Comparison of ENCODE assay signal across 8 cellular contexts in the genomic region with DNA sequence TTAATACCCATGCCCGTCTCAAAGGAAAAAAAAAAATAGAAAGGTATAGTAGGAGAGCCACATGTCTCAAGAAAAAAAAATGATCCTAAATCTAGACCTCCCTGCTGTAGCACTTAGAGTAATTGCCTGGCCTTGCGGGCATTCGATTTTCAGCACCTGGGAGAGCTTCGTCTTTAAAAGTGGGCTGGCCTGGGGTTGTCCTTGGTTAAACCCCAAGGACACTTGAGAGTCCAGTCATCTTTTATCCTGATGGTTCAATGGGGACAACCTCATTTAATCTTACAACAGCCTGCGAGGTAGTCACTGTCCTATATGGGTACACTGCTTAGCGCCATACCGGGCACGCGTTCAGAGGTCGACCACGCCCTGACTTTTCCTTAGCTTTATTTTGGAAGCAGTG.
DNase-seq lines count a peak whose midpoint lies in the region; ATAC-seq and TF ChIP-seq lines count a peak whose summit lies in the region.

No MANE protein-coding gene starts in this region.

- DNase-seq in NCI-H748 treated with DMSO at 0.1 percent for 48 hours (lab: John Stamatoyannopoulos, UW): peak; percentile 50
- no peak for DNase-seq in NCI-H748 (lab: John Stamatoyannopoulos, UW; ENCODE audit: unreplicated experiment)
- DNase-seq in RWPE2 (ENCODE audit: low spot score): no peak
- peak; percentile 30 for DNase-seq in fibroblast of the aortic adventitia (ENCODE audit: low read depth)
- no peak for DNase-seq in retinal pigment epithelial cell (ENCODE audit: low read depth)
- no peak for DNase-seq in COLO668 (lab: John Stamatoyannopoulos, UW; ENCODE audit: unreplicated experiment)
- no peak for DNase-seq in NCI-H1417 treated with DMSO at 0.1 percent for 48 hours (lab: John Stamatoyannopoulos, UW)
- DNase-seq in middle frontal gyrus (ENCODE audit: extremely low spot score, low spot score): no peak

- H3K36me3 ChIP-seq in RWPE2 (ENCODE audit: low read depth): no peaks in the 10 kb centered on the region

- peak; percentile 42 for ATAC-seq in RWPE2 (ENCODE audit: low read depth)

- H3K27me3 ChIP-seq in RWPE2 (ENCODE audit: insufficient read depth, poor library complexity, severe bottlenecking): peaks cover 43% of the 10 kb centered on the region

- TF ChIP-seq CTCF in RWPE2 (IDR thresholded peaks at IDR 0.05; ENCODE audit: poor library complexity, severe bottlenecking) (no peak), fibroblast of the aortic adventitia (IDR thresholded peaks at IDR 0.05; ENCODE audit: insufficient read depth, low read length) (no peak), retinal pigment epithelial cell (conservative IDR thresholded peaks at IDR 0.05; ENCODE audit: low read depth, low read length) (no peak)

- no peak overlapping the region for H3K27ac ChIP-seq in RWPE2 (ENCODE audit: poor library complexity, severe bottlenecking)

- H3K9me3 ChIP-seq in RWPE2 (ENCODE audit: severe bottlenecking): no peaks in the 10 kb centered on the region

- no peaks in the 10 kb centered on the region for H3K4me1 ChIP-seq in RWPE2 (ENCODE audit: insufficient read depth, poor library complexity, severe bottlenecking)

- H3K4me3 ChIP-seq in RWPE2 (ENCODE audit: severe bottlenecking) (peak overlapping the region; percentile 3), fibroblast of the aortic adventitia (ENCODE audit: low read depth, low read length) (peak overlapping the region; percentile 58), retinal pigment epithelial cell (ENCODE audit: low read length) (peak overlapping the region; percentile 50)

Comparison
In these comparisons a context has a peak if more than half of its experiments do, and no peak if none do; other contexts are left out.
1. DNase-seq: peak in NCI-H748 treated with DMSO at 0.1 percent for 48 hours (single experiment) and fibroblast of the aortic adventitia (single experiment); none in NCI-H748 (single experiment), RWPE2 (single experiment), retinal pigment epithelial cell (single experiment), COLO668 (single experiment), NCI-H1417 treated with DMSO at 0.1 percent for 48 hours (single experiment) and middle frontal gyrus (single experiment).
2. H3K4me3 ChIP-seq: peak in every context shown above with its lines; median percentile 58 in fibroblast of the aortic adventitia; 50 in retinal pigment epithelial cell; 3 in RWPE2.